Comparison of ENCODE assay signal across 8 cellular contexts in the genomic region with DNA sequence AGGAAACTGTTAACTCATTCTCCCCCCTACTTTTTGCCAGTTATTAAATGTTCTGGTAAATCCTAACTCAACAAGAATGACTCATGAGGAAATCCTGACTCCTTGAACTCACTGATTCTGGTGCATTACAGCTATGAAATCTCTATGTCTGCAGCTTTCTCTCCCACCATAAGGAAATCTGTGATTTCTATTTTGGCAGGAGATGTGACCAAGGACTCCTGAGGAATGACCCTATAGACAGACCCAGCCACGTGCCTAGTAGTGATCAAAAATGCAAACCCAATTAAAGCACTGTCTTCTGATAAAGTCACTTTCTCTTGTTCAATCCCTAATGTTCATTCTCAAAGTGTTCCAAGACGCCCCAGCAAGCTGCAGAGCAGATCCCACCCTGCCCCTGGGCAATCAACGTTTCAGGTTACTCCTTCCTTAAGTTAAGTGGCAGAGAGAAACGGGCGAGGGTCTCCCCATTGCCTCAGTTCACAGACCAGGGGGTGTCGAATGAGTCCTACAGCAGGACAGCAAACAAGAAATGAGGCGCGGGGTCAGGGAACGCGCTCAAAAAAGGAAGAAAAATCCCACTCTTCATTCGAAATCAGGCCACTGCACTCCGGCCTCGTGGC. TPM values are rescaled to one million over a fixed set of nuclear protein-coding genes. Genes with fewer than 3 reads are reported as not detected.
DNase-seq lines count a peak whose midpoint lies in the region; ATAC-seq and TF ChIP-seq lines count a peak whose summit lies in the region.

No MANE protein-coding gene starts in this region.

- no peak for TF ChIP-seq POLR2A in Peyer's patch (IDR thresholded peaks at IDR 0.05)

- peak overlapping the region; percentile 91 to 94 (median 93) for H3K27ac ChIP-seq in Peyer's patch
- peak overlapping the region; percentile 84 for H3K27ac ChIP-seq in duodenal mucosa (ENCODE audit: low read depth, low read length)
- H3K27ac ChIP-seq in aorta (ENCODE audit: low read depth in 1 of 2, low read length in 2 of 2), result peak overlapping the region in 1 of 2 donors; percentile 37

- peaks cover 0 to 25% (median 0%) of the 10 kb centered on the region in 3 donors for H3K36me3 ChIP-seq in Peyer's patch
- H3K36me3 ChIP-seq in duodenal mucosa (ENCODE audit: control insufficient read depth in 1 of 2, insufficient read depth in 2 of 2, low read length in 2 of 2), result peaks cover 16 to 20% of the 10 kb centered on the region in 2 donors
- no peaks in the 10 kb centered on the region for H3K36me3 ChIP-seq in mucosa of stomach (ENCODE audit: control insufficient read depth, insufficient read depth, low read length)
- peaks cover 0 to 3% of the 10 kb centered on the region in 2 donors for H3K36me3 ChIP-seq in aorta (ENCODE audit: control insufficient read depth in 1 of 2, insufficient read depth in 2 of 2, low read length in 1 of 2)

- ATAC-seq in aorta (ENCODE audit: low FRiP score) (no peak), GM21423 (IDR thresholded peaks at IDR 0.05; ENCODE audit: unreplicated experiment) (no peak)

- H3K9ac ChIP-seq in duodenal mucosa (ENCODE audit: low read depth in 1 of 2, low read length in 2 of 2) (peak overlapping the region; percentile 91 to 95), mucosa of stomach (ENCODE audit: low read length) (peak overlapping the region; percentile 83)

- in situ Hi-C loops in KBM-7 (cut with MboI; ENCODE audit: low pct_unique_long_range_greater_than_20kb, low sequenced_read_pairs), result no loop called here

- H3K27me3 ChIP-seq in Peyer's patch (no peaks in the 10 kb centered on the region), duodenal mucosa (ENCODE audit: control insufficient read depth in 1 of 2, insufficient read depth in 2 of 2, low read length in 2 of 2) (no peaks in the 10 kb centered on the region), mucosa of stomach (ENCODE audit: control insufficient read depth, insufficient read depth, low read length) (no peaks in the 10 kb centered on the region), aorta (ENCODE audit: control insufficient read depth in 1 of 2, insufficient read depth in 2 of 2, low read length in 1 of 2) (no peaks in the 10 kb centered on the region)

- DNase-seq in activated CD4-positive, alpha-beta T cell treated with anti-CD3 and anti-CD28 coated beads for 1 hour, result peak; percentile 13
- DNase-seq in activated CD4-positive, alpha-beta T cell treated with anti-CD3 and anti-CD28 coated beads for 4 hours, result no peak
- DNase-seq in Peyer's patch (no peak), aorta (no peak), KBM-7 (no peak)

- H3K9me3 ChIP-seq in Peyer's patch (no peaks in the 10 kb centered on the region), duodenal mucosa (ENCODE audit: control insufficient read depth in 1 of 2, low read length in 2 of 2) (no peaks in the 10 kb centered on the region), mucosa of stomach (ENCODE audit: control insufficient read depth, low read length) (no peaks in the 10 kb centered on the region), aorta (ENCODE audit: control insufficient read depth, low read length) (no peaks in the 10 kb centered on the region)

- peaks cover 0 to 14% (median 8%) of the 10 kb centered on the region in 4 donors for H3K4me1 ChIP-seq in Peyer's patch
- H3K4me1 ChIP-seq in duodenal mucosa (ENCODE audit: control insufficient read depth in 1 of 2, insufficient read depth in 2 of 2, low read length in 2 of 2), result peaks cover 19 to 27% of the 10 kb centered on the region in 2 donors
- no peaks in the 10 kb centered on the region for H3K4me1 ChIP-seq in mucosa of stomach (ENCODE audit: control insufficient read depth, insufficient read depth, low read length)
- no peaks in the 10 kb centered on the region for H3K4me1 ChIP-seq in aorta (ENCODE audit: control insufficient read depth in 1 of 2, insufficient read depth in 2 of 2, low read length in 2 of 2)

- intact Hi-C loops in aorta (cut with DNase I), result loop anchor here (2.0 to 10.0 kb wide), 8 partner anchors 94 to 336 kb away; a partner anchor contains a TSS

- H3K4me3 ChIP-seq in Peyer's patch (peak overlapping the region; percentile 62 to 82 (median 68)), duodenal mucosa (ENCODE audit: low read depth in 1 of 2, low read length in 2 of 2) (peak overlapping the region; percentile 93 to 100), mucosa of stomach (ENCODE audit: low read length) (peak overlapping the region; percentile 93), aorta (ENCODE audit: low read length in 2 of 2) (peak overlapping the region; percentile 33 to 72)

- TF ChIP-seq CTCF in Peyer's patch (IDR thresholded peaks at IDR 0.05), result no peak

- 0 to 1% methylated on average over 12 to 13 of the region's 13 CpGs for WGBS in aorta, 2 donors

RNA-seq across cellular contexts. Expression of a gene that starts 0.8 kb away (rescaled TPM):
- total RNA-seq in Peyer's patch, result 10 to 100 TPM; 78.0 to 98.2 (median 91.4) TPM
- 10 to 100 TPM; 56.6 to 99.1 TPM for total RNA-seq in aorta
- 100 to 1,000 TPM in 1 of 2 donors, 10 to 100 TPM in 1; 66.3 to 137 TPM for polyA plus RNA-seq in aorta
